ENCODE assay signal across 15 cellular contexts in the genomic region with DNA sequence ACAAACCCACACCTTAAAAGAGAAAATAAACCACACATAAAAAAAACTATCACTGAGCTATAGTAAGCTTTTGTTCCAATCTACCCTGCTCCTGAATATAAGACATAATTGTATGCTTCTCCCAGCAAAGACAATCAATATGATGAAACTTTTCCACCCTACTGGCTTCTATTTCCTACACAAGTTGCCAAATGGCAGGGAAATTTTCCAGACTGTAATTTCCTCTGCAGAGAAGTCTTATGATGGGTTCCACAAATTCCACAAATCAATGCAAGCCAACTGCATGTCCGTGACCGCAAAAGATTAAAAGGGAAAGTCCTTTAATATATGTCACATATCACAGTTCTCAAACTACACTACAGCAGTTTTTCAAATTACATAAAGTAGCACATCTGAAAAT.
DNase-seq lines count a peak whose midpoint lies in the region; ATAC-seq and TF ChIP-seq lines count a peak whose summit lies in the region.
"Had no signal": no experiment of that assay in that cellular context is flagged by ENCODE, and none has a peak within 500 bp of the region (broad histone marks: within the 10 kb centered on the region; RNA-seq: fewer than 3 reads in every experiment).

No MANE protein-coding gene starts in this region.

- CTCF ChIA-PET in activated naive CD4-positive, alpha-beta T cell treated with anti-CD3 and anti-CD28 coated beads for 36 hours (lab: Charles Lee), result interaction anchor here (0.7 kb wide), 1 partner anchor 26 kb away, joined by 5 read pairs; no protein-coding TSS in a partner anchor
- CTCF ChIA-PET in A673 (lab: Charles Lee), result no interaction called here

- POLR2A ChIA-PET in A673 (lab: Charles Lee; ENCODE audit: low non-redundant PET), result no interaction called here

- WGBS in body of pancreas, 2 donors, result 18 to 37% methylated on average over 2 of the region's 2 CpGs
- WGBS in heart right ventricle, 2 donors, result 6 to 31% methylated on average over 2 of the region's 2 CpGs

- H3K27ac ChIP-seq in body of pancreas, result peak overlapping the region in 3 of 4 donors; percentile 67 to 75 (median 70)
- peak overlapping the region in 8 of 10 donors; percentile 17 to 76 (median 46) for H3K27ac ChIP-seq in heart right ventricle
- peak overlapping the region; percentile 78 to 88 (median 83) for H3K27ac ChIP-seq in gastrocnemius medialis
- H3K27ac ChIP-seq in A673 (ENCODE audit: low read depth, low read length, poor library complexity, severe bottlenecking), result no peak overlapping the region
- H3K27ac ChIP-seq: parathyroid adenoma had no signal

- no TSS peak for BruUV-seq in A673 (replicated peaks; lab: Mats Ljungman, UMichigan)

- no peak overlapping the region for H3K27ac Mint-ChIP-seq in activated naive CD4-positive, alpha-beta T cell treated with anti-CD3 and anti-CD28 coated beads for 36 hours
- H3K27ac Mint-ChIP-seq: activated naive CD8-positive, alpha-beta T cell had no signal

- no peaks in the 10 kb centered on the region for H3K27me3 Mint-ChIP-seq in activated naive CD4-positive, alpha-beta T cell treated with anti-CD3 and anti-CD28 coated beads for 36 hours (ENCODE audit: low read depth)
- H3K27me3 Mint-ChIP-seq: activated naive CD8-positive, alpha-beta T cell had no signal

- H3K27me3 ChIP-seq in body of pancreas, result no peaks in the 10 kb centered on the region
- H3K27me3 ChIP-seq in heart right ventricle, result no peaks in the 10 kb centered on the region
- H3K27me3 ChIP-seq in gastrocnemius medialis, result no peaks in the 10 kb centered on the region
- H3K27me3 ChIP-seq in A673 (replicated peaks; ENCODE audit: insufficient read depth, low read depth, low read length, poor library complexity), result no peaks in the 10 kb centered on the region
- H3K27me3 ChIP-seq: upper lobe of left lung had no signal

- no peak overlapping the region for H3K4me3 Mint-ChIP-seq in activated naive CD4-positive, alpha-beta T cell treated with anti-CD3 and anti-CD28 coated beads for 36 hours
- H3K4me3 Mint-ChIP-seq: activated naive CD8-positive, alpha-beta T cell had no signal

- H3K36me3 ChIP-seq in body of pancreas (replicated peaks in 1 of 2; ENCODE audit: insufficient read depth in 1 of 2, low read depth in 2 of 2), result peaks cover 0 to 2% of the 10 kb centered on the region in 2 donors
- H3K36me3 ChIP-seq in heart right ventricle, result peaks cover 0 to 24% (median under 1%) of the 10 kb centered on the region in 9 donors
- peaks cover 0 to 12% of the 10 kb centered on the region in 2 donors for H3K36me3 ChIP-seq in gastrocnemius medialis
- no peaks in the 10 kb centered on the region for H3K36me3 ChIP-seq in A673 (ENCODE audit: insufficient read depth, low read length, poor library complexity, severe bottlenecking)

- H3K9me3 ChIP-seq in body of pancreas (no peaks in the 10 kb centered on the region), heart right ventricle (no peaks in the 10 kb centered on the region), gastrocnemius medialis (no peaks in the 10 kb centered on the region), A673 (ENCODE audit: low read depth, low read length, poor library complexity, severe bottlenecking) (no peaks in the 10 kb centered on the region)
- H3K9me3 ChIP-seq: upper lobe of left lung had no signal

- in situ Hi-C loops in gastrocnemius medialis (cut with MboI; ENCODE audit: low sequenced_read_pairs in 4 of 4), result no loop called here

- peaks cover 36% of the 10 kb centered on the region for H3K4me1 ChIP-seq in body of pancreas
- peaks cover 12 to 57% (median 41%) of the 10 kb centered on the region in 9 donors for H3K4me1 ChIP-seq in heart right ventricle
- H3K4me1 ChIP-seq in gastrocnemius medialis, result peaks cover 52 to 57% of the 10 kb centered on the region in 2 donors
- no peaks in the 10 kb centered on the region for H3K4me1 ChIP-seq in A673 (ENCODE audit: insufficient read depth, low read length, poor library complexity, severe bottlenecking)

- TF ChIP-seq POLR2A in body of pancreas (IDR thresholded peaks at IDR 0.05), result no peak
- TF ChIP-seq POLR2A in gastrocnemius medialis (IDR thresholded peaks at IDR 0.05), result no peak

- no peaks in the 10 kb centered on the region for H3K36me3 Mint-ChIP-seq in activated naive CD4-positive, alpha-beta T cell treated with anti-CD3 and anti-CD28 coated beads for 36 hours (ENCODE audit: low read depth)

- H3K4me1 Mint-ChIP-seq in activated naive CD4-positive, alpha-beta T cell treated with anti-CD3 and anti-CD28 coated beads for 36 hours (ENCODE audit: low read depth), result no peaks in the 10 kb centered on the region

- H3K4me3 ChIP-seq in body of pancreas, result no peak overlapping the region
- no peak overlapping the region for H3K4me3 ChIP-seq in heart right ventricle
- H3K4me3 ChIP-seq in gastrocnemius medialis, result no peak overlapping the region
- H3K4me3 ChIP-seq in A673 (ENCODE audit: low read depth, low read length, poor library complexity, severe bottlenecking), result no peak overlapping the region
- H3K4me3 ChIP-seq: upper lobe of left lung had no signal

- no peak for TF ChIP-seq CTCF in body of pancreas (IDR thresholded peaks at IDR 0.05)
- no peak for TF ChIP-seq CTCF in heart right ventricle (IDR thresholded peaks at IDR 0.05)
- no peak for TF ChIP-seq CTCF in gastrocnemius medialis (IDR thresholded peaks at IDR 0.05 in 4 of 5, conservative IDR thresholded peaks at IDR 0.05 in 1 of 5)
- no peak for TF ChIP-seq CTCF in A673 (conservative IDR thresholded peaks at IDR 0.05; ENCODE audit: low read depth, low read length)

- peak; percentile 27 for ATAC-seq in body of pancreas
- ATAC-seq in heart right ventricle, result peak in 7 of 8 donors; percentile 50 to 70 (median 63)
- no peak for ATAC-seq in gastrocnemius medialis
- no peak for ATAC-seq in HG02798 (IDR thresholded peaks at IDR 0.05; ENCODE audit: poor library complexity, unreplicated experiment)

- intact Hi-C loops in body of pancreas (cut with DNase I) (no loop called here), heart right ventricle (cut with DNase I) (loop anchor here in 2 of 10 donors (5.0 kb wide), 2 partner anchors 44 to 89 kb away; partner anchors contain the start of gene TBC1D8 (in 1 of the 2)), gastrocnemius medialis (cut with DNase I; ENCODE audit: low total_unique reads) (loop anchor here (5.0 kb wide), 1 partner anchor 89 kb away; the partner anchor contains the start of gene TBC1D8), A673 (cut with micrococcal nuclease; ENCODE audit: unreplicated experiment) (no loop called here)
- intact Hi-C loops in activated naive CD4-positive, alpha-beta T cell treated with anti-CD3 and anti-CD28 coated beads for 36 hours (cut with micrococcal nuclease), result no loop called here

- H3K9me3 Mint-ChIP-seq in activated naive CD4-positive, alpha-beta T cell treated with anti-CD3 and anti-CD28 coated beads for 36 hours, result no peaks in the 10 kb centered on the region

- peak; percentile 72 for DNase-seq in GM04503 (ENCODE audit: low read depth)
- peak in 1 of 4 donors; percentile 24 for DNase-seq in body of pancreas
- peak in 1 of 2 donors; percentile 58 for DNase-seq in heart right ventricle
- no peak for DNase-seq in gastrocnemius medialis
- DNase-seq in activated naive CD4-positive, alpha-beta T cell treated with anti-CD3 and anti-CD28 coated beads for 36 hours, result no peak
- DNase-seq in DMS79 treated with DMSO at 0.1 percent for 48 hours (lab: John Stamatoyannopoulos, UW), result no peak
- DNase-seq in A673 (ENCODE audit: low spot score), result no peak
- DNase-seq: activated CD8-positive, alpha-beta memory T cell treated with anti-CD3 and anti-CD28 coated beads for 24 hours; DMS79; NCI-H1694 treated with DMSO at 0.1 percent for 48 hours; T1000; upper lobe of left lung had no signal

Comparison
In these comparisons a context has a peak if more than half of its experiments do, and no peak if none do; other contexts are left out.
1. ATAC-seq: peak in body of pancreas (single experiment) and heart right ventricle (7 of 8); none in gastrocnemius medialis (0 of 2) and HG02798 (single experiment).